ENCODE assay signal across 34 cellular contexts in genomic region chr22:45768490-45768889, GRCh38.
A peak's percentile ranks its signal among the peaks of the same experiment; 100 is the strongest.
DNase-seq lines count a peak whose midpoint lies in the region; ATAC-seq and TF ChIP-seq lines count a peak whose summit lies in the region.
"Had no signal": no experiment of that assay in that cellular context is flagged by ENCODE, and none has a peak within 500 bp of the region (broad histone marks: within the 10 kb centered on the region; RNA-seq: fewer than 3 reads in every experiment).

No MANE protein-coding gene starts in this region.

- H3K4me2 ChIP-seq in H9 (ENCODE audit: insufficient read depth, insufficient read length, low read length), result no peak overlapping the region
- H3K4me2 ChIP-seq in neural progenitor cell, result peak overlapping the region; percentile 44
- H3K4me2 ChIP-seq: BLaER1 treated with 17β-estradiol and CSF1 and Interleukin-3, amounts not matched to agents 10 nM and 100 nM had no signal

- H3K4me3 ChIP-seq in neural progenitor cell, result peak overlapping the region; percentile 10
- no peak overlapping the region for H3K4me3 ChIP-seq in testis
- H3K4me3 ChIP-seq: adrenal gland; BLaER1 treated with 17β-estradiol and CSF1 and Interleukin-3, amounts not matched to agents 10 nM and 100 nM; body of pancreas; dorsolateral prefrontal cortex; MG63; suprapubic skin; upper lobe of right lung had no signal

- peaks cover 7% of the 10 kb centered on the region for H3K36me3 ChIP-seq in neural progenitor cell
- no peaks in the 10 kb centered on the region for H3K36me3 ChIP-seq in testis (ENCODE audit: low read depth, missing control alignments)
- H3K36me3 ChIP-seq: adrenal gland had no signal

- no CpG with 5 or more reads among the region's 3 CpGs for WGBS in H9 (ENCODE audit: extremely low coverage, insufficient read length, low lambda C conversion rate)
- 82 to 87% methylated on average over 3 of the region's 3 CpGs for WGBS in testis, 2 donors

- H3K9ac ChIP-seq in H9 (ENCODE audit: extremely low read depth, insufficient read length, low read length), result no peak overlapping the region
- H3K9ac ChIP-seq in neural progenitor cell, result no peak overlapping the region
- H3K9ac ChIP-seq: BLaER1 treated with 17β-estradiol and CSF1 and Interleukin-3, amounts not matched to agents 10 nM and 100 nM; parathyroid adenoma had no signal

- H2AK5ac ChIP-seq in H9 (ENCODE audit: insufficient read length, low read length), result no peak overlapping the region

- H3F3A ChIP-seq in neural progenitor cell (ENCODE audit: low read depth), result peaks cover 19% of the 10 kb centered on the region

- H2BK20ac ChIP-seq in H9 (ENCODE audit: low read depth, low read length, poor library complexity, severe bottlenecking), result no peak overlapping the region

- no peak overlapping the region for H2BK15ac ChIP-seq in H9 (ENCODE audit: low read depth, low read length)

- no peak overlapping the region for H3K18ac ChIP-seq in H9 (ENCODE audit: insufficient read length, low read depth, low read length)

- peaks cover 26 to 40% (median 26%) of the 10 kb centered on the region in 3 experiments for H3K36me3 Mint-ChIP-seq in H9 (ENCODE audit: insufficient read depth in 1 of 3, low read depth in 3 of 3)
- peaks cover 6% of the 10 kb centered on the region for H3K36me3 Mint-ChIP-seq in central memory CD8-positive, alpha-beta T cell (ENCODE audit: insufficient read depth)
- peaks cover 39% of the 10 kb centered on the region for H3K36me3 Mint-ChIP-seq in neural progenitor cell

- no peak overlapping the region for H2BK5ac ChIP-seq in H9 (ENCODE audit: insufficient read length, low read length)

- no peaks in the 10 kb centered on the region; the same call in 1 of the 2 replicates for H3K79me2 ChIP-seq in H9 (ENCODE audit: insufficient read depth, low read length)
- H3K79me2 ChIP-seq in neural progenitor cell (ENCODE audit: low read depth), result peaks cover 59% of the 10 kb centered on the region
- H3K79me2 ChIP-seq: parathyroid adenoma had no signal

- H2BK120ac ChIP-seq in H9 (ENCODE audit: low read depth, low read length, poor library complexity, severe bottlenecking), result no peak overlapping the region

- H3K9me3 ChIP-seq in H9 (ENCODE audit: control insufficient read depth, low read depth, low read length), result no peaks in the 10 kb centered on the region
- H3K9me3 ChIP-seq in neural progenitor cell (ENCODE audit: low read depth), result no peaks in the 10 kb centered on the region
- H3K9me3 ChIP-seq in testis, result no peaks in the 10 kb centered on the region
- H3K9me3 ChIP-seq: adrenal gland, body of pancreas, MG63, suprapubic skin, upper lobe of right lung had no signal

- H2AFZ ChIP-seq in H9 (ENCODE audit: low read length) (no peak overlapping the region), neural progenitor cell (replicated peaks) (no peak overlapping the region)
- H2AFZ ChIP-seq: parathyroid adenoma had no signal

- H2BK12ac ChIP-seq in H9 (ENCODE audit: insufficient read length, low read depth, low read length), result no peak overlapping the region

- TF ChIP-seq CTCF in H9 (conservative IDR thresholded peaks at IDR 0.05) (no peak), neural progenitor cell (IDR thresholded peaks at IDR 0.05) (no peak), testis (IDR thresholded peaks at IDR 0.05) (no peak)

- no peak for ATAC-seq in central memory CD8-positive, alpha-beta T cell (replicated peaks; ENCODE audit: extremely low read depth, poor library complexity, severe bottlenecking)
- ATAC-seq in GM18873 (IDR thresholded peaks at IDR 0.05; ENCODE audit: low FRiP score, unreplicated experiment) (no peak), Right ventricle myocardium inferior (no peak)
- ATAC-seq: body of pancreas, SK-N-SH treated with all-trans-retinoic acid at 6 μM for 48 hours, upper lobe of right lung had no signal

- H3K27ac Mint-ChIP-seq in H9, result peak overlapping the region in 2 of 3 experiments; percentile 92 to 94; a peak in 5 of 7 replicates
- H3K27ac Mint-ChIP-seq in central memory CD8-positive, alpha-beta T cell (ENCODE audit: low read depth), result peak overlapping the region; percentile 10
- no peak overlapping the region for H3K27ac Mint-ChIP-seq in neural progenitor cell
- H3K27ac Mint-ChIP-seq: activated CD4-positive, alpha-beta memory T cell treated with anti-CD3 and anti-CD28 coated beads, Interleukin-2, amount 10 ng/mL, durations not matched to agents 7 days and 5 days; activated naive CD4-positive, alpha-beta T cell treated with anti-CD3 and anti-CD28 coated beads for 36 hours had no signal

- H4K20me1 ChIP-seq in H9 (ENCODE audit: control insufficient read depth, insufficient read depth, insufficient read length) (no peaks in the 10 kb centered on the region), neural progenitor cell (ENCODE audit: low read depth) (peaks cover 8% of the 10 kb centered on the region)

- H4K91ac ChIP-seq in H9 (ENCODE audit: insufficient read length, low read depth, low read length), result no peak overlapping the region

- H3K4me1 ChIP-seq in H9 (ENCODE audit: insufficient read depth, low read length), result peaks cover 5% of the 10 kb centered on the region
- peaks cover 43% of the 10 kb centered on the region for H3K4me1 ChIP-seq in neural progenitor cell
- H3K4me1 ChIP-seq in testis, result peaks cover 2% of the 10 kb centered on the region
- H3K4me1 ChIP-seq: body of pancreas, parathyroid adenoma, suprapubic skin, upper lobe of right lung had no signal

- H3K4ac ChIP-seq in H9 (ENCODE audit: low read depth, low read length), result no peak overlapping the region

- no peak overlapping the region for H3K14ac ChIP-seq in H9 (ENCODE audit: insufficient read depth, low read length)

- H3K4me3 Mint-ChIP-seq in H9 (peak overlapping the region; percentile 4 to 25; a peak in 4 of 5 replicates), neural progenitor cell (no peak overlapping the region)
- no peak overlapping the region for H3K4me3 Mint-ChIP-seq in central memory CD8-positive, alpha-beta T cell
- H3K4me3 Mint-ChIP-seq: activated CD4-positive, alpha-beta memory T cell treated with anti-CD3 and anti-CD28 coated beads, Interleukin-2, amount 10 ng/mL, durations not matched to agents 7 days and 5 days; activated naive CD4-positive, alpha-beta T cell treated with anti-CD3 and anti-CD28 coated beads for 36 hours; neural crest cell had no signal

- no peak overlapping the region for H4K8ac ChIP-seq in H9 (replicated peaks; ENCODE audit: insufficient read length, low read depth, low read length)

- H3T11ph ChIP-seq in H9 (ENCODE audit: low read length), result no peak overlapping the region

- H3K9me3 Mint-ChIP-seq in H9 (peaks cover 7 to 8% of the 10 kb centered on the region in 2 experiments; a peak in 3 of 5 replicates), neural progenitor cell (peaks cover 14% of the 10 kb centered on the region)
- H3K9me3 Mint-ChIP-seq in central memory CD8-positive, alpha-beta T cell, result no peaks in the 10 kb centered on the region
- H3K9me3 Mint-ChIP-seq: activated CD4-positive, alpha-beta memory T cell treated with anti-CD3 and anti-CD28 coated beads, Interleukin-2, amount 10 ng/mL, durations not matched to agents 7 days and 5 days had no signal

- H4K5ac ChIP-seq in H9 (ENCODE audit: insufficient read length, low read depth, low read length), result no peak overlapping the region

- no peaks in the 10 kb centered on the region for H3K79me1 ChIP-seq in H9 (ENCODE audit: insufficient read depth, low read depth, low read length, poor library complexity, severe bottlenecking)

- H3K4me1 Mint-ChIP-seq in H9 (peaks cover 59 to 62% of the 10 kb centered on the region in 2 experiments), neural progenitor cell (peaks cover 30% of the 10 kb centered on the region)
- peaks cover 38% of the 10 kb centered on the region for H3K4me1 Mint-ChIP-seq in central memory CD8-positive, alpha-beta T cell

- H3K27me3 ChIP-seq in H9 (ENCODE audit: insufficient read depth, low read length) (no peaks in the 10 kb centered on the region), neural progenitor cell (no peaks in the 10 kb centered on the region), testis (no peaks in the 10 kb centered on the region)
- H3K27me3 ChIP-seq: adrenal gland; BLaER1 treated with 17β-estradiol and CSF1 and Interleukin-3, amounts not matched to agents 10 nM and 100 nM; body of pancreas; dorsolateral prefrontal cortex; MG63; suprapubic skin; upper lobe of right lung had no signal

- H3K27me3 Mint-ChIP-seq in H9 (ENCODE audit: low read depth) (no peaks in the 10 kb centered on the region), neural progenitor cell (ENCODE audit: insufficient read depth, low read depth) (peaks cover 2% of the 10 kb centered on the region)
- no peaks in the 10 kb centered on the region for H3K27me3 Mint-ChIP-seq in central memory CD8-positive, alpha-beta T cell
- H3K27me3 Mint-ChIP-seq: activated CD4-positive, alpha-beta memory T cell treated with anti-CD3 and anti-CD28 coated beads, Interleukin-2, amount 10 ng/mL, durations not matched to agents 7 days and 5 days had no signal

- no peak overlapping the region for H3K56ac ChIP-seq in H9 (ENCODE audit: insufficient read length, low read depth, low read length)

- no peaks in the 10 kb centered on the region for H3K23me2 ChIP-seq in H9 (ENCODE audit: insufficient read length, low read depth, low read length, poor library complexity, severe bottlenecking)

- no peak overlapping the region for H3K23ac ChIP-seq in H9 (ENCODE audit: insufficient read length, low read depth, low read length)

- no peak for TF ChIP-seq POLR2A in testis (IDR thresholded peaks at IDR 0.05)

- intact Hi-C loops in Right ventricle myocardium inferior (cut with DNase I) (no loop called here), testis (cut with DNase I; ENCODE audit: low total_unique reads) (no loop called here)

- H3K27ac ChIP-seq in H9 (ENCODE audit: insufficient read length, low read depth, low read length), result no peak overlapping the region
- peak overlapping the region; percentile 78 for H3K27ac ChIP-seq in neural progenitor cell
- H3K27ac ChIP-seq in testis, result no peak overlapping the region
- H3K27ac ChIP-seq: adrenal gland; BLaER1 treated with 17β-estradiol and CSF1 and Interleukin-3, amounts not matched to agents 10 nM and 100 nM; body of pancreas; dorsolateral prefrontal cortex; parathyroid adenoma; suprapubic skin; upper lobe of right lung had no signal

- DNase-seq in H9 (no peak), NCI-H524 treated with DMSO at 0.1 percent for 48 hours (lab: John Stamatoyannopoulos, UW) (peak; percentile 69), neural progenitor cell (ENCODE audit: low spot score) (peak; percentile 57), Right ventricle myocardium inferior (ENCODE audit: missing footprints) (no peak), COLO829 (ENCODE audit: low spot score) (no peak), testis (no peak)
- no peak for DNase-seq in central memory CD8-positive, alpha-beta T cell (ENCODE audit: low spot score in 2 of 2)
- DNase-seq: activated CD4-positive, alpha-beta memory T cell treated with anti-CD3 and anti-CD28 coated beads, Interleukin-2, amount 10 ng/mL, durations not matched to agents 7 days and 5 days; activated CD4-positive, alpha-beta T cell treated with anti-CD3 and anti-CD28 coated beads for 1 hour; activated CD8-positive, alpha-beta memory T cell treated with anti-CD3 and anti-CD28 coated beads, Interleukin-2, amount 50 U/mL, for 4 hours; activated naive CD4-positive, alpha-beta T cell treated with anti-CD3 and anti-CD28 coated beads for 36 hours; adrenal gland; body of pancreas; COR-L47; DND-41; dorsolateral prefrontal cortex; foreskin melanocyte; GOT3; KG1; mammary epithelial cell; MG63; NCI-H2029 treated with DMSO at 0.1 percent for 48 hours; NCI-H2227 treated with DMSO at 0.1 percent for 48 hours; NCI-H748 treated with DMSO at 0.1 percent for 48 hours; Right ventricle myocardium superior; small intestine; stimulated activated naive CD4-positive, alpha-beta T cell treated with Interleukin-2 at 50 U/mL for 16 hours; upper lobe of right lung had no signal

Comparison
In these comparisons a context has a peak if more than half of its experiments do, and no peak if none do; other contexts are left out.
1. DNase-seq: peak in NCI-H524 treated with DMSO at 0.1 percent for 48 hours (single experiment) and neural progenitor cell (single experiment); none in H9 (single experiment), central memory CD8-positive, alpha-beta T cell (0 of 2), Right ventricle myocardium inferior (single experiment), COLO829 (single experiment) and testis (single experiment).
2. H3K4me3 Mint-ChIP-seq: peak in H9 (2 of 2); none in central memory CD8-positive, alpha-beta T cell (single experiment) and neural progenitor cell (single experiment).